Comparison of ENCODE assay signal across 1 cellular context in the genomic region with DNA sequence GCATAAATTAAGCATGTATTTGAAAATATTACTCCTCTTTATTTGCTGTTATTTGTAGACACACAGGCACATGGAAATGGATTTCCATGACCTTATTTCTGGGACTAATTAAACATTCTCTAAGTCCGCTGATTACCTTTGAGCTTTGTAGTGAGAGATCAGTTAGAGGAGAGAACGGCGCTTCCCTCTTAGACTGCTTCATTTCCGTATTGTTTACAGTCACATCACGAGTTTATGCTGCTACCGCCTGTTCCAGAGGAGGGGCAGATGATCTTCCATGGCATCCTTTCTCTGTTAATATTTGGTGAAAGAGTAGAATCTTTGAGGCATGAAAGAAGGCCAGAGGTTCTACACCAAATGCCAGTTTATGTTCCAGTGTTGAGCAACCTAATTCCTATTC.
TF ChIP-seq lines count a peak whose summit lies in the region.

No MANE protein-coding gene starts in this region.

TF ChIP-seq in HepG2, 621 proteins besides CTCF, POLR2A, EP300 and RAD21 (continued from another document):
- TF ChIP-seq, protein P1, sequence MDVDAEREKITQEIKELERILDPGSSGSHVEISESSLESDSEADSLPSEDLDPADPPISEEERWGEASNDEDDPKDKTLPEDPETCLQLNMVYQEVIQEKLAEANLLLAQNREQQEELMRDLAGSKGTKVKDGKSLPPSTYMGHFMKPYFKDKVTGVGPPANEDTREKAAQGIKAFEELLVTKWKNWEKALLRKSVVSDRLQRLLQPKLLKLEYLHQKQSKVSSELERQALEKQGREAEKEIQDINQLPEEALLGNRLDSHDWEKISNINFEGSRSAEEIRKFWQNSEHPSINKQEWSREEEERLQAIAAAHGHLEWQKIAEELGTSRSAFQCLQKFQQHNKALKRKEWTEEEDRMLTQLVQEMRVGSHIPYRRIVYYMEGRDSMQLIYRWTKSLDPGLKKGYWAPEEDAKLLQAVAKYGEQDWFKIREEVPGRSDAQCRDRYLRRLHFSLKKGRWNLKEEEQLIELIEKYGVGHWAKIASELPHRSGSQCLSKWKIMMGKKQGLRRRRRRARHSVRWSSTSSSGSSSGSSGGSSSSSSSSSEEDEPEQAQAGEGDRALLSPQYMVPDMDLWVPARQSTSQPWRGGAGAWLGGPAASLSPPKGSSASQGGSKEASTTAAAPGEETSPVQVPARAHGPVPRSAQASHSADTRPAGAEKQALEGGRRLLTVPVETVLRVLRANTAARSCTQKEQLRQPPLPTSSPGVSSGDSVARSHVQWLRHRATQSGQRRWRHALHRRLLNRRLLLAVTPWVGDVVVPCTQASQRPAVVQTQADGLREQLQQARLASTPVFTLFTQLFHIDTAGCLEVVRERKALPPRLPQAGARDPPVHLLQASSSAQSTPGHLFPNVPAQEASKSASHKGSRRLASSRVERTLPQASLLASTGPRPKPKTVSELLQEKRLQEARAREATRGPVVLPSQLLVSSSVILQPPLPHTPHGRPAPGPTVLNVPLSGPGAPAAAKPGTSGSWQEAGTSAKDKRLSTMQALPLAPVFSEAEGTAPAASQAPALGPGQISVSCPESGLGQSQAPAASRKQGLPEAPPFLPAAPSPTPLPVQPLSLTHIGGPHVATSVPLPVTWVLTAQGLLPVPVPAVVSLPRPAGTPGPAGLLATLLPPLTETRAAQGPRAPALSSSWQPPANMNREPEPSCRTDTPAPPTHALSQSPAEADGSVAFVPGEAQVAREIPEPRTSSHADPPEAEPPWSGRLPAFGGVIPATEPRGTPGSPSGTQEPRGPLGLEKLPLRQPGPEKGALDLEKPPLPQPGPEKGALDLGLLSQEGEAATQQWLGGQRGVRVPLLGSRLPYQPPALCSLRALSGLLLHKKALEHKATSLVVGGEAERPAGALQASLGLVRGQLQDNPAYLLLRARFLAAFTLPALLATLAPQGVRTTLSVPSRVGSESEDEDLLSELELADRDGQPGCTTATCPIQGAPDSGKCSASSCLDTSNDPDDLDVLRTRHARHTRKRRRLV (CRISPR knock-in tag; IDR thresholded peaks at IDR 0.05), result no peak
- no peak for TF ChIP-seq NPAS2 (CRISPR knock-in tag; IDR thresholded peaks at IDR 0.05; ENCODE audit: borderline replicate concordance)
